Comparison of ENCODE assay signal across 22 cellular contexts in the genomic region with DNA sequence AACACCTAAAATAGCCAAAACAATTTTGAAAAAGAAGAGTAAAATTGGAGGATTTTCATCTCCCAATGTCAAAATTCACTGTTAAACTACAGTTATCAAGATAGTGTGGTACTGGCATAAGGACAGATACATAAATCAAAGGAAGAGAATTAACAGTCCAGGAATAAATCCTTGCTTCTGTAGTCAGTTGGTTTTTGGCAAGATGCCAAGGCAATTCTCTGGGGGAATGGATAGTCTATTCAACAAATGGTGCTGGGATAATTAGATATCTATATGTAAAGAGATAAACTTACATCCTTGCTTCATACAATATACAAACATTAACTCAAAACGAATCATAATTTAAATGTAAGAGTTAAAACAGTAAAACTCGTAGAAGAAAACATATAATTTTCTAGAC. TPM values are rescaled to one million over a fixed set of nuclear protein-coding genes. Genes with fewer than 3 reads are reported as not detected.
DNase-seq lines count a peak whose midpoint lies in the region; TF ChIP-seq lines count a peak whose summit lies in the region.
"Had no signal": no experiment of that assay in that cellular context is flagged by ENCODE, and none has a peak within 500 bp of the region (broad histone marks: within the 10 kb centered on the region; RNA-seq: fewer than 3 reads in every experiment).

No MANE protein-coding gene starts in this region.

- no peaks in the 10 kb centered on the region for H3K27me3 ChIP-seq in BE2C
- H3K27me3 ChIP-seq in transverse colon, result no peaks in the 10 kb centered on the region
- H3K27me3 ChIP-seq: foreskin keratinocyte, neural progenitor cell had no signal

- H3K4me1 Mint-ChIP-seq in osteocyte (ENCODE audit: unreplicated experiment), result no peaks in the 10 kb centered on the region
- H3K4me1 Mint-ChIP-seq: activated B cell treated with CpG ODN at 0.5 μM for 24 hours; GM23338; neural progenitor cell; stimulated activated memory B cell treated with anti-CD40 and anti-IgM and Interleukin-4, amounts not matched to agents 10 μg/mL and 1 μg/mL and 100 μg/mL, for 72 hours had no signal

- H3K9me3 ChIP-seq in BE2C (no peaks in the 10 kb centered on the region), transverse colon (no peaks in the 10 kb centered on the region)

- no peaks in the 10 kb centered on the region for H3K4me1 ChIP-seq in BE2C
- no peaks in the 10 kb centered on the region for H3K4me1 ChIP-seq in transverse colon
- H3K4me1 ChIP-seq: foreskin keratinocyte, lower lobe of right lung, neural progenitor cell had no signal

- H3K9me3 Mint-ChIP-seq in osteocyte (ENCODE audit: unreplicated experiment), result peaks cover 31% of the 10 kb centered on the region

- H3K4me3 Mint-ChIP-seq in osteocyte (ENCODE audit: unreplicated experiment), result no peak overlapping the region
- H3K4me3 Mint-ChIP-seq: activated B cell treated with CpG ODN at 0.5 μM for 24 hours; activated naive CD4-positive, alpha-beta T cell treated with anti-CD3 and anti-CD28 coated beads for 36 hours; activated T-cell treated with anti-CD3 and anti-CD28 coated beads, Interleukin-2, amount 50 U/mL, for 24 hours; GM23338; neural progenitor cell; stimulated activated memory B cell treated with anti-CD40 and anti-IgM and Interleukin-4, amounts not matched to agents 10 μg/mL and 1 μg/mL and 100 μg/mL, for 72 hours had no signal

- in situ Hi-C loops in transverse colon (cut with MboI; ENCODE audit: low pct_ligation_motif_present in 1 of 4, low pct_unique_long_range_greater_than_20kb in 1 of 4, low sequenced_read_pairs in 3 of 4), result loop anchor here in 1 of 4 donors (25.0 kb wide), 1 partner anchor 413 kb away; no protein-coding TSS in a partner anchor
- in situ Hi-C loops in G401 (cut with HindIII; ENCODE audit: low sequenced_read_pairs), result no loop called here

- WGBS in transverse colon (ENCODE audit: low coverage in 1 of 2), 2 donors, result 51 to 54% methylated on average over 2 of the region's 2 CpGs

- TF ChIP-seq EP300 in transverse colon (IDR thresholded peaks at IDR 0.05; ENCODE audit: low read depth), result no peak

- no peak overlapping the region for H3K27ac Mint-ChIP-seq in osteocyte (ENCODE audit: unreplicated experiment)
- H3K27ac Mint-ChIP-seq: activated B cell treated with CpG ODN at 0.5 μM for 24 hours; activated naive CD4-positive, alpha-beta T cell treated with anti-CD3 and anti-CD28 coated beads for 36 hours; activated T-cell treated with anti-CD3 and anti-CD28 coated beads, Interleukin-2, amount 50 U/mL, for 24 hours; GM23338; neural progenitor cell; progenitor cell of endocrine pancreas; stimulated activated memory B cell treated with anti-CD40 and anti-IgM and Interleukin-4, amounts not matched to agents 10 μg/mL and 1 μg/mL and 100 μg/mL, for 72 hours had no signal

- peaks cover 4% of the 10 kb centered on the region for H3K27me3 Mint-ChIP-seq in osteocyte (ENCODE audit: unreplicated experiment)

- no peaks in the 10 kb centered on the region for H3K36me3 Mint-ChIP-seq in osteocyte (ENCODE audit: unreplicated experiment)
- H3K36me3 Mint-ChIP-seq: neural progenitor cell had no signal

- H3K36me3 ChIP-seq in BE2C, result no peaks in the 10 kb centered on the region
- H3K36me3 ChIP-seq in transverse colon, result no peaks in the 10 kb centered on the region
- H3K36me3 ChIP-seq: lower lobe of right lung, neural progenitor cell, thoracic aorta had no signal

- no peak overlapping the region for H3K27ac ChIP-seq in transverse colon
- H3K27ac ChIP-seq: foreskin keratinocyte, lower lobe of right lung, neural progenitor cell, SK-N-MC, thoracic aorta had no signal

- intact Hi-C loops in cardiac septum (cut with DNase I) (loop anchor here (10.0 kb wide), 1 partner anchor 195 kb away; no protein-coding TSS in a partner anchor), transverse colon (cut with DNase I; ENCODE audit: low total_unique reads) (no loop called here)

- no peak overlapping the region for H3K4me3 ChIP-seq in BE2C (ENCODE audit: low read depth, low read length)
- H3K4me3 ChIP-seq in transverse colon, result no peak overlapping the region
- H3K4me3 ChIP-seq: GM23338, lower lobe of right lung, neural progenitor cell, SK-N-MC, thoracic aorta had no signal

- TF ChIP-seq POLR2A in transverse colon (IDR thresholded peaks at IDR 0.05), result no peak

- TF ChIP-seq CTCF in BE2C (IDR thresholded peaks at IDR 0.05; ENCODE audit: low read depth, low read length), result no peak
- no peak for TF ChIP-seq CTCF in osteocyte (IDR thresholded peaks at IDR 0.05)
- TF ChIP-seq CTCF in transverse colon (IDR thresholded peaks at IDR 0.05), result no peak

- DNase-seq in BE2C (peak; percentile 89), NCI-H1105 (lab: John Stamatoyannopoulos, UW) (peak; percentile 49), NCI-H345 treated with DMSO at 0.1 percent for 48 hours (lab: John Stamatoyannopoulos, UW; ENCODE audit: unreplicated experiment) (peak; percentile 51), SK-N-DZ (ENCODE audit: low spot score) (peak; percentile 83), osteocyte (ENCODE audit: extremely low spot score, unreplicated experiment) (no peak), cardiac septum (ENCODE audit: low spot score) (no peak), transverse colon (no peak), G401 (ENCODE audit: low spot score) (no peak)
- DNase-seq: activated B cell treated with CpG ODN at 0.5 μM for 24 hours; activated naive CD4-positive, alpha-beta T cell treated with anti-CD3 and anti-CD28 coated beads for 36 hours; activated T-cell treated with anti-CD3 and anti-CD28 coated beads, Interleukin-2, amount 50 U/mL, for 24 hours; central memory CD4-positive, alpha-beta T cell; DMS53; foreskin keratinocyte; lower lobe of right lung; stimulated activated CD4-positive, alpha-beta T cell treated with anti-CD3 and anti-CD28 coated beads, Interleukin-1b, Interleukin-23, amount 100 ng/mL, for 48 hours had no signal

RNA-seq across cellular contexts. Expression of a gene that starts 57.9 kb away (rescaled TPM):
- 69.8 TPM for polyA plus RNA-seq in BE2C (2012; ENCODE audit: insufficient read depth, insufficient read length, low read depth)
- polyA plus RNA-seq in SK-N-DZ (2014; cell fraction: cytosol; rRNA removed), result 32.5 and 61.2 TPM in 2 replicates
- polyA plus RNA-seq in SK-N-DZ (2014; cell fraction: nucleus; rRNA removed), result 25.1 and 29.2 TPM in 2 replicates
- total RNA-seq in osteocyte (31.6 and 32.8 TPM in 2 replicates), cardiac septum (89.3 TPM), transverse colon (10 to 100 TPM; 14.6 to 77.4 (median 35.6) TPM)
- total RNA-seq in G401 (2014; rRNA removed; shearing (Covaris generic)), result 45.9 and 68.5 TPM in 2 replicates

Comparison
In these comparisons a context has a peak if more than half of its experiments do, and no peak if none do; other contexts are left out.
1. DNase-seq: peak in BE2C (single experiment), NCI-H1105 (single experiment), NCI-H345 treated with DMSO at 0.1 percent for 48 hours (single experiment) and SK-N-DZ (single experiment); none in osteocyte (single experiment), cardiac septum (single experiment), transverse colon (single experiment) and G401 (single experiment).